In the genomic region with DNA sequence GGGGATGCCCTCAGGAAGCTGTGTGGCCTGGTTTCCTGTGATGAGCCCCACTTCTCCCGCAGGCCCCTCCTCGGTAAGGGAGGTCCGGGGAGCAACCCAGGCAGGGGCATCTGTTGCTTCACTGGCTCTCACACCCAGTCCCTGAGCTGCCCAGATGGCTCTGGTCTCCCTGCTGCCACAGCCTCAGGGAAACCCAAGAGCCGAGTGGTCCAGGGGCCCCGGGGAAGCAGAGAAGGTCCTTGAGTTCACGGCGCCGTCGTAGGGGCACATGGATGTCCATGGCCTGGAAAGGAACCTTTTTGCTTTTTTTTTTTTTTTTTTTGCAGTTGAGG, we compare ENCODE assay signal across 18 cellular contexts. TPM values are rescaled to one million over a fixed set of nuclear protein-coding genes. Genes with fewer than 3 reads are reported as not detected.
"Had no signal": no experiment of that assay in that cellular context is flagged by ENCODE, and none has a peak within 500 bp of the region (broad histone marks: within the 10 kb centered on the region; RNA-seq: fewer than 3 reads in every experiment).

No MANE protein-coding gene starts in this region.

- H3K4me1 Mint-ChIP-seq: naive B cell; stimulated activated effector memory CD8-positive, alpha-beta T cell treated with anti-CD3 and anti-CD28 coated beads, Interleukin-12 subunit alpha, Interleukin-12 subunit beta, amount 100 ng/mL, for 72 hours had no signal

- H3K27ac Mint-ChIP-seq: activated naive CD8-positive, alpha-beta T cell treated with anti-CD3 and anti-CD28 coated beads, Interleukin-2, amount 10 ng/mL, durations not matched to agents 7 days and 5 days; naive B cell; stimulated activated effector memory CD8-positive, alpha-beta T cell treated with anti-CD3 and anti-CD28 coated beads, Interleukin-12 subunit alpha, Interleukin-12 subunit beta, amount 100 ng/mL, for 72 hours; T-helper 17 cell had no signal

- ATAC-seq: gastroesophageal sphincter; heart right ventricle; left lung; mucosa of descending colon; sciatic nerve; stimulated activated effector memory CD8-positive, alpha-beta T cell treated with anti-CD3 and anti-CD28 coated beads, Interleukin-12 subunit alpha, Interleukin-12 subunit beta, amount 100 ng/mL, for 72 hours; T-helper 17 cell had no signal

- H3K27me3 ChIP-seq: cardiac muscle cell, ovary had no signal

- H3K4me3 ChIP-seq: cardiac muscle cell, gastroesophageal sphincter, heart right ventricle, left lung, mucosa of descending colon, ovary, smooth muscle cell, thoracic aorta had no signal

- H3K27ac ChIP-seq: cardiac muscle cell, gastroesophageal sphincter, heart right ventricle, left lung, ovary, thoracic aorta, WERI-Rb-1 had no signal

- H3K36me3 ChIP-seq: cardiac muscle cell, gastroesophageal sphincter, heart right ventricle, left lung, ovary, thoracic aorta, WERI-Rb-1 had no signal

- H3K9me3 ChIP-seq: gastroesophageal sphincter, heart right ventricle, left lung, mucosa of descending colon, ovary, thoracic aorta had no signal

- H3K36me3 Mint-ChIP-seq: activated naive CD8-positive, alpha-beta T cell treated with anti-CD3 and anti-CD28 coated beads, Interleukin-2, amount 10 ng/mL, durations not matched to agents 7 days and 5 days; naive B cell; stimulated activated effector memory CD8-positive, alpha-beta T cell treated with anti-CD3 and anti-CD28 coated beads, Interleukin-12 subunit alpha, Interleukin-12 subunit beta, amount 100 ng/mL, for 72 hours had no signal

- H3K9me3 Mint-ChIP-seq: activated naive CD8-positive, alpha-beta T cell treated with anti-CD3 and anti-CD28 coated beads, Interleukin-2, amount 10 ng/mL, durations not matched to agents 7 days and 5 days; stimulated activated effector memory CD8-positive, alpha-beta T cell treated with anti-CD3 and anti-CD28 coated beads, Interleukin-12 subunit alpha, Interleukin-12 subunit beta, amount 100 ng/mL, for 72 hours had no signal

- H3K4me2 ChIP-seq: smooth muscle cell had no signal

- H3K27me3 Mint-ChIP-seq: activated naive CD8-positive, alpha-beta T cell treated with anti-CD3 and anti-CD28 coated beads, Interleukin-2, amount 10 ng/mL, durations not matched to agents 7 days and 5 days had no signal

- H3K4me1 ChIP-seq: gastroesophageal sphincter, heart right ventricle, left lung had no signal

- H3K4me3 Mint-ChIP-seq: activated naive CD8-positive, alpha-beta T cell treated with anti-CD3 and anti-CD28 coated beads, Interleukin-2, amount 10 ng/mL, durations not matched to agents 7 days and 5 days; naive B cell; stimulated activated effector memory CD8-positive, alpha-beta T cell treated with anti-CD3 and anti-CD28 coated beads, Interleukin-12 subunit alpha, Interleukin-12 subunit beta, amount 100 ng/mL, for 72 hours; T-helper 17 cell had no signal

- DNase-seq: activated CD4-positive, alpha-beta T cell treated with anti-CD3 and anti-CD28 coated beads, Interleukin-2, amount 50 U/mL, for 4 hours; activated naive CD8-positive, alpha-beta T cell treated with anti-CD3 and anti-CD28 coated beads, Interleukin-2, amount 10 ng/mL, durations not matched to agents 7 days and 5 days; heart right ventricle; mucosa of descending colon; naive B cell; stimulated activated CD4-positive, alpha-beta T cell treated with anti-CD3 and anti-CD28 coated beads, Interleukin-4, amount 100 ng/mL, for 24 hours; T-helper 17 cell; WERI-Rb-1 had no signal

RNA-seq across cellular contexts. Expression of a gene that starts 13.3 kb away (rescaled TPM):
- total RNA-seq: activated naive CD8-positive, alpha-beta T cell treated with anti-CD3 and anti-CD28 coated beads, Interleukin-2, amount 10 ng/mL, durations not matched to agents 7 days and 5 days; kidney epithelial cell; T-helper 17 cell had no signal
- polyA plus RNA-seq: cardiac muscle cell had no signal

RNA-seq across cellular contexts. Expression of a gene that starts 16.2 kb away (rescaled TPM):
- total RNA-seq: smooth muscle cell had no signal
- polyA plus RNA-seq: cardiac muscle cell, smooth muscle cell had no signal

RNA-seq across cellular contexts. Expression of a gene that starts 31.7 kb away (rescaled TPM):
- total RNA-seq: activated naive CD8-positive, alpha-beta T cell treated with anti-CD3 and anti-CD28 coated beads, Interleukin-2, amount 10 ng/mL, durations not matched to agents 7 days and 5 days; gastroesophageal sphincter; kidney epithelial cell; left lung; sciatic nerve; T-helper 17 cell; thoracic aorta; ureter had no signal
- polyA plus RNA-seq: smooth muscle cell had no signal
